ENCODE assay signal across 26 cellular contexts in genomic region chr4:94527556-94528233, GRCh38.
DNase-seq lines count a peak whose midpoint lies in the region; ATAC-seq and TF ChIP-seq lines count a peak whose summit lies in the region.
"Had no signal": no experiment of that assay in that cellular context is flagged by ENCODE, and none has a peak within 500 bp of the region (broad histone marks: within the 10 kb centered on the region; RNA-seq: fewer than 3 reads in every experiment).

No MANE protein-coding gene starts in this region.

- DNase-seq in esophagus squamous epithelium (lab: John Stamatoyannopoulos, UW) = no peak
- DNase-seq in thoracic aorta (ENCODE audit: low spot score) = no peak
- DNase-seq in AG08396 (ENCODE audit: low spot score) = no peak
- DNase-seq in cortex of kidney (lab: John Stamatoyannopoulos, UW) = no peak
- DNase-seq in GM10248 (ENCODE audit: extremely low spot score) = no peak
- DNase-seq in activated gamma-delta T cell (lab: John Stamatoyannopoulos, UW) = no peak
- DNase-seq: activated naive CD4-positive, alpha-beta T cell treated with anti-CD3 and anti-CD28 coated beads for 36 hours; activated T-cell treated with anti-CD3 and anti-CD28 coated beads, Interleukin-2, amount 50 U/mL, for 24 hours; amniotic stem cell; CD4-positive, alpha-beta memory T cell; central memory CD4-positive, alpha-beta T cell; DMS153; KG1; kidney glomerular epithelial cell; naive thymus-derived CD4-positive, alpha-beta T cell; NCI-H2171; NCI-H526; stimulated activated CD4-positive, alpha-beta T cell treated with anti-CD3 and anti-CD28 coated beads, Interleukin-2, amount 100 ng/mL, for 24 hours; SW 1271 had no signal

- no peak overlapping the region for H3K4me3 Mint-ChIP-seq in nephron
- H3K4me3 Mint-ChIP-seq: activated naive CD4-positive, alpha-beta T cell treated with anti-CD3 and anti-CD28 coated beads for 36 hours; activated T-cell treated with anti-CD3 and anti-CD28 coated beads, Interleukin-2, amount 50 U/mL, for 24 hours; CD4-positive, alpha-beta memory T cell; naive thymus-derived CD4-positive, alpha-beta T cell; stimulated activated effector memory CD8-positive, alpha-beta T cell treated with anti-CD3 and anti-CD28 coated beads, Interleukin-12 subunit alpha, Interleukin-12 subunit beta, amount 100 ng/mL, for 72 hours had no signal

- H3K36me3 ChIP-seq in esophagus squamous epithelium (peaks cover 0 to 25% (median 0%) of the 10 kb centered on the region in 3 donors), thoracic aorta (no peaks in the 10 kb centered on the region)
- H3K36me3 ChIP-seq: gastroesophageal sphincter had no signal

- CTCF ChIA-PET in GM10248 (lab: Yijun Ruan, JAX) = no interaction called here

- no peak for ATAC-seq in thoracic aorta (ENCODE audit: insufficient number of reproducible peaks, low FRiP score, low read depth)
- ATAC-seq: activated CD4-positive, CD25-positive, alpha-beta regulatory T cell treated with anti-CD3 and anti-CD28 coated beads, Interleukin-2, amount 50 U/mL, for 24 hours; gastroesophageal sphincter; naive thymus-derived CD4-positive, alpha-beta T cell; stimulated activated effector memory CD8-positive, alpha-beta T cell treated with anti-CD3 and anti-CD28 coated beads, Interleukin-12 subunit alpha, Interleukin-12 subunit beta, amount 100 ng/mL, for 72 hours had no signal

- H3K9me3 ChIP-seq in esophagus squamous epithelium = no peaks in the 10 kb centered on the region
- H3K9me3 ChIP-seq in thoracic aorta = no peaks in the 10 kb centered on the region
- H3K9me3 ChIP-seq: gastroesophageal sphincter had no signal

- intact Hi-C loops in esophagus squamous epithelium (cut with DNase I) = no loop called here

- H3K27me3 ChIP-seq in esophagus squamous epithelium (no peaks in the 10 kb centered on the region), thoracic aorta (replicated peaks; ENCODE audit: insufficient read depth) (no peaks in the 10 kb centered on the region)
- H3K27me3 ChIP-seq: gastroesophageal sphincter had no signal

- POLR2A ChIA-PET in GM10248 (lab: Yijun Ruan, JAX) = no interaction called here

- H3K4me1 ChIP-seq in esophagus squamous epithelium (peaks cover 0 to 74% (median 13%) of the 10 kb centered on the region in 3 donors), thoracic aorta (ENCODE audit: control insufficient read depth in 1 of 2, low read depth in 2 of 2) (peaks cover 67 to 96% of the 10 kb centered on the region in 2 donors)
- H3K4me1 ChIP-seq: parathyroid adenoma had no signal

- peaks cover 13% of the 10 kb centered on the region for H3K36me3 Mint-ChIP-seq in nephron (ENCODE audit: low read depth)
- H3K36me3 Mint-ChIP-seq: stimulated activated effector memory CD8-positive, alpha-beta T cell treated with anti-CD3 and anti-CD28 coated beads, Interleukin-12 subunit alpha, Interleukin-12 subunit beta, amount 100 ng/mL, for 72 hours had no signal

- WGBS in esophagus squamous epithelium, 2 donors = 84 to 95% methylated on average over 3 of the region's 3 CpGs

- peaks cover 37% of the 10 kb centered on the region for H3K4me1 Mint-ChIP-seq in nephron

- TF ChIP-seq CTCF in VCaP (conservative IDR thresholded peaks at IDR 0.05) (no peak), esophagus squamous epithelium (IDR thresholded peaks at IDR 0.05) (no peak), nephron (IDR thresholded peaks at IDR 0.05; ENCODE audit: unreplicated experiment in 3 of 3) (no peak), thoracic aorta (IDR thresholded peaks at IDR 0.05) (no peak), GM10248 (IDR thresholded peaks at IDR 0.05; ENCODE audit: control extremely low read depth, extremely low read depth, low read depth, missing control alignments) (no peak)

- H3K4me3 ChIP-seq in esophagus squamous epithelium (no peak overlapping the region), thoracic aorta (no peak overlapping the region)
- H3K4me3 ChIP-seq: gastroesophageal sphincter, skin epidermis had no signal

- peak overlapping the region; percentile 3 to 50 (median 16) for H3K27ac Mint-ChIP-seq in nephron
- H3K27ac Mint-ChIP-seq: activated naive CD4-positive, alpha-beta T cell treated with anti-CD3 and anti-CD28 coated beads for 36 hours; activated T-cell treated with anti-CD3 and anti-CD28 coated beads, Interleukin-2, amount 50 U/mL, for 24 hours; CD4-positive, alpha-beta memory T cell; naive thymus-derived CD4-positive, alpha-beta T cell; stimulated activated effector memory CD8-positive, alpha-beta T cell treated with anti-CD3 and anti-CD28 coated beads, Interleukin-12 subunit alpha, Interleukin-12 subunit beta, amount 100 ng/mL, for 72 hours had no signal

- H3K27ac ChIP-seq in VCaP = peak overlapping the region; percentile 54
- peak overlapping the region in 3 of 4 donors; percentile 5 to 25 (median 9) for H3K27ac ChIP-seq in esophagus squamous epithelium
- peak overlapping the region; percentile 33 to 75 for H3K27ac ChIP-seq in thoracic aorta
- H3K27ac ChIP-seq: parathyroid adenoma, skin epidermis had no signal

- no peak for TF ChIP-seq POLR2A in esophagus squamous epithelium (IDR thresholded peaks at IDR 0.05)

- H3K27me3 Mint-ChIP-seq in nephron (ENCODE audit: low read depth) = no peaks in the 10 kb centered on the region
- H3K27me3 Mint-ChIP-seq: activated T-cell treated with anti-CD3 and anti-CD28 coated beads, Interleukin-2, amount 50 U/mL, for 24 hours; CD4-positive, alpha-beta memory T cell; naive thymus-derived CD4-positive, alpha-beta T cell had no signal

- H3K9me3 Mint-ChIP-seq in nephron = no peaks in the 10 kb centered on the region
- H3K9me3 Mint-ChIP-seq: activated naive CD4-positive, alpha-beta T cell treated with anti-CD3 and anti-CD28 coated beads for 36 hours; activated T-cell treated with anti-CD3 and anti-CD28 coated beads, Interleukin-2, amount 50 U/mL, for 24 hours; CD4-positive, alpha-beta memory T cell; stimulated activated effector memory CD8-positive, alpha-beta T cell treated with anti-CD3 and anti-CD28 coated beads, Interleukin-12 subunit alpha, Interleukin-12 subunit beta, amount 100 ng/mL, for 72 hours had no signal
